ENCODE assay signal across 1 cellular context in the genomic region with DNA sequence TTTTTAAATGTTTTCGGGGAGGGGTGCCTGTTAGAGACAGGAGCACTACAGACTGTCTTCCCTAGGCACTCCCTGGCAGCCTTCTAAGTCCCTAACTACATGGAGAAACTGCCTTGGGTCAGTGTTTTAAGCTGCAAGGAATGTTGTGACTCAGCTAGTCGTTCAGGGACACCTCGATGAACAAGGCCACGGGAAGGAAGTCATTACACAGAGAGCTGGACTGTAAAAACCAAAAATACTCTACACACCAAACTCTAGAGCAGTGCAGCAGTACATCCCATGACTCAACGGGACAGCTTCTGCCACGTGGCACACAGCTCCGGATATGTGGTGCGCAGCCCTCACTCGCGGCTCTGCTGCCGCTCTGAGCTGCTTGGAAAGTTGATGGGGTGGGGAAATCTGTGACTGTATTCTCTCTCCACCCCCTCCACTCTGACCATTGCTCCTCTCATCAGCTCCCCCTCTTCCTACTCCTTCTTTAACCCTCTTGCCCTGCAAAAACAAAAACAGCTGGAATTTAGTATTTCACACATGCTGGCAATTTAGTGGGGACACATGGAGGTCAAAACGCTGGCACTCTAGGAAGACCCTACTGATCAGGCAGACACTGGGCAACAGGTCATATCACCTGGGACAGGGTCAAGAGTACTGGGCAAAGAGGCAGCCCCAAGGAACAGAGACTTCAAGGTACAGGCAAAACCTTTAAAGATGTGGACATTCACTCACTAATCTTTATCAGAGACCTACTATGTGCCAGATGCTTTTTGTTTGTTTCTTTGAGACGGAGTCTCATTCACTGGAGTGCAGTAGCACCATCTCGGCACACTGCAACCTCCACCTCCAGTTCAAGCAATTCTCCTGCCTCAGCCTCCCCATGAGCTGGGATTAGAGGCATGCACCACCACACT.
TF ChIP-seq lines count a peak whose summit lies in the region.

No MANE protein-coding gene starts in this region.

TF ChIP-seq in HepG2, 621 proteins besides CTCF, POLR2A, EP300 and RAD21 (continued from another document and continues in another):
- TF ChIP-seq, protein P1, sequence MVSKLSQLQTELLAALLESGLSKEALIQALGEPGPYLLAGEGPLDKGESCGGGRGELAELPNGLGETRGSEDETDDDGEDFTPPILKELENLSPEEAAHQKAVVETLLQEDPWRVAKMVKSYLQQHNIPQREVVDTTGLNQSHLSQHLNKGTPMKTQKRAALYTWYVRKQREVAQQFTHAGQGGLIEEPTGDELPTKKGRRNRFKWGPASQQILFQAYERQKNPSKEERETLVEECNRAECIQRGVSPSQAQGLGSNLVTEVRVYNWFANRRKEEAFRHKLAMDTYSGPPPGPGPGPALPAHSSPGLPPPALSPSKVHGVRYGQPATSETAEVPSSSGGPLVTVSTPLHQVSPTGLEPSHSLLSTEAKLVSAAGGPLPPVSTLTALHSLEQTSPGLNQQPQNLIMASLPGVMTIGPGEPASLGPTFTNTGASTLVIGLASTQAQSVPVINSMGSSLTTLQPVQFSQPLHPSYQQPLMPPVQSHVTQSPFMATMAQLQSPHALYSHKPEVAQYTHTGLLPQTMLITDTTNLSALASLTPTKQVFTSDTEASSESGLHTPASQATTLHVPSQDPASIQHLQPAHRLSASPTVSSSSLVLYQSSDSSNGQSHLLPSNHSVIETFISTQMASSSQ (IDR thresholded peaks at IDR 0.05; ENCODE audit: low read depth): no peak
- TF ChIP-seq, protein P1 (CRISPR knock-in tag; IDR thresholded peaks at IDR 0.05; ENCODE audit: borderline replicate concordance): 0 out of 2 replicates have a peak, but pooled peaks have one; percentile 19
- TF ChIP-seq PHF5A (CRISPR knock-in tag; IDR thresholded peaks at IDR 0.05; ENCODE audit: low read depth, unreplicated experiment) (no peak), REPIN1 (CRISPR knock-in tag; IDR thresholded peaks at IDR 0.05; ENCODE audit: borderline replicate concordance, low read depth) (no peak), FLYWCH1 (CRISPR knock-in tag; IDR thresholded peaks at IDR 0.05) (no peak), GLI4 (CRISPR knock-in tag; IDR thresholded peaks at IDR 0.05; ENCODE audit: borderline replicate concordance) (peak; percentile 43; the same call in 1 of the 2 replicates), MBNL3 (CRISPR knock-in tag; conservative IDR thresholded peaks at IDR 0.05) (no peak), ZNF660 (CRISPR knock-in tag; IDR thresholded peaks at IDR 0.05; ENCODE audit: borderline replicate concordance, low read depth) (no peak), ZNF652 (CRISPR knock-in tag; IDR thresholded peaks at IDR 0.05; ENCODE audit: borderline replicate concordance, low read depth) (no peak), ZNF589 (CRISPR knock-in tag; conservative IDR thresholded peaks at IDR 0.05) (peak; percentile 62; the same call in 1 of the 2 replicates), HDAC2 (CRISPR knock-in tag; IDR thresholded peaks at IDR 0.05) (peak; percentile 45; the same call in 1 of the 2 replicates), HMG20B (CRISPR knock-in tag; conservative IDR thresholded peaks at IDR 0.05) (no peak), ATF1 (CRISPR knock-in tag; IDR thresholded peaks at IDR 0.05) (no peak), ATM (IDR thresholded peaks at IDR 0.05; ENCODE audit: borderline replicate concordance) (no peak), ZNF3 (CRISPR knock-in tag; IDR thresholded peaks at IDR 0.05) (no peak; the same call in 1 of the 2 replicates), MAFG (CRISPR knock-in tag; IDR thresholded peaks at IDR 0.05) (no peak), ZKSCAN1 (IDR thresholded peaks at IDR 0.05; ENCODE audit: low read length) (peak; percentile 91), GZF1 (CRISPR knock-in tag; IDR thresholded peaks at IDR 0.05) (no peak), ZNF878 (CRISPR knock-in tag; IDR thresholded peaks at IDR 0.05) (no peak), ZNF230 (CRISPR knock-in tag; IDR thresholded peaks at IDR 0.05) (0 out of 2 replicates have a peak, but pooled peaks have one; percentile 78), ZNF275 (CRISPR knock-in tag; IDR thresholded peaks at IDR 0.05; ENCODE audit: borderline replicate concordance) (no peak), ZSCAN9 (CRISPR knock-in tag; IDR thresholded peaks at IDR 0.05; ENCODE audit: borderline replicate concordance) (peak; percentile 90), ZNF558 (CRISPR knock-in tag; IDR thresholded peaks at IDR 0.05; ENCODE audit: borderline replicate concordance) (no peak), KLF6 (CRISPR knock-in tag; IDR thresholded peaks at IDR 0.05) (no peak), ZFP37 (CRISPR knock-in tag; IDR thresholded peaks at IDR 0.05; ENCODE audit: borderline replicate concordance) (peak; percentile 77; the same call in 1 of the 2 replicates), NR2F1 (CRISPR knock-in tag; IDR thresholded peaks at IDR 0.05) (0 out of 4 replicates have a peak, but pooled peaks of 1 of the 2 experiments have one; percentile 3), YEATS2 (CRISPR knock-in tag; IDR thresholded peaks at IDR 0.05; ENCODE audit: borderline replicate concordance) (no peak), RBM39 (IDR thresholded peaks at IDR 0.05; ENCODE audit: low read depth, low read length, poor library complexity, severe bottlenecking) (no peak), ZNF367 (CRISPR knock-in tag; IDR thresholded peaks at IDR 0.05; ENCODE audit: borderline replicate concordance) (no peak), ZNF124 (CRISPR knock-in tag; IDR thresholded peaks at IDR 0.05) (no peak), SRF (IDR thresholded peaks at IDR 0.05; ENCODE audit: low read depth, low read length) (no peak), ZNF546 (CRISPR knock-in tag; conservative IDR thresholded peaks at IDR 0.05) (no peak), ISX (CRISPR knock-in tag; conservative IDR thresholded peaks at IDR 0.05) (no peak; the same call in 1 of the 2 replicates), SIN3A (IDR thresholded peaks at IDR 0.05; ENCODE audit: borderline replicate concordance, low read depth, low read length) (no peak), SALL1 (CRISPR knock-in tag; IDR thresholded peaks at IDR 0.05) (peak; percentile 60), TBL1XR1 (IDR thresholded peaks at IDR 0.05; ENCODE audit: borderline replicate concordance, low read length, partially characterized antibody) (no peak), WIZ (CRISPR knock-in tag; IDR thresholded peaks at IDR 0.05) (peak; percentile 86; the same call in 1 of the 2 replicates), NFIC (IDR thresholded peaks at IDR 0.05; ENCODE audit: low read length) (no peak), SIN3B (IDR thresholded peaks at IDR 0.05; ENCODE audit: low read length) (no peak), ERF (CRISPR knock-in tag; IDR thresholded peaks at IDR 0.05) (peak; percentile 78; the same call in 1 of the 2 replicates)
- TF ChIP-seq, protein P2, sequence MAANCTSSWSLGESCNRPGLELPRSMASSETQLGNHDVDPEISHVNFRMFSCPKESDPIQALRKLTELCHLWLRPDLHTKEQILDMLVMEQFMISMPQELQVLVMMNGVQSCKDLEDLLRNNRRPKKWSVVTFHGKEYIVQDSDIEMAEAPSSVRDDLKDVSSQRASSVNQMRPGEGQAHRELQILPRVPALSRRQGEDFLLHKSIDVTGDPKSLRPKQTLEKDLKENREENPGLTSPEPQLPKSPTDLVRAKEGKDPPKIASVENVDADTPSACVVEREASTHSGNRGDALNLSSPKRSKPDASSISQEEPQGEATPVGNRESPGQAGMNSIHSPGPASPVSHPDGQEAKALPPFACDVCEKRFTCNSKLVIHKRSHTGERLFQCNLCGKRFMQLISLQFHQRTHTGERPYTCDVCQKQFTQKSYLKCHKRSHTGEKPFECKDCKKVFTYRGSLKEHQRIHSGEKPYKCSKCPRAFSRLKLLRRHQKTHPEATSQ (CRISPR knock-in tag; IDR thresholded peaks at IDR 0.05; ENCODE audit: borderline replicate concordance): no peak
- TF ChIP-seq, protein P3, sequence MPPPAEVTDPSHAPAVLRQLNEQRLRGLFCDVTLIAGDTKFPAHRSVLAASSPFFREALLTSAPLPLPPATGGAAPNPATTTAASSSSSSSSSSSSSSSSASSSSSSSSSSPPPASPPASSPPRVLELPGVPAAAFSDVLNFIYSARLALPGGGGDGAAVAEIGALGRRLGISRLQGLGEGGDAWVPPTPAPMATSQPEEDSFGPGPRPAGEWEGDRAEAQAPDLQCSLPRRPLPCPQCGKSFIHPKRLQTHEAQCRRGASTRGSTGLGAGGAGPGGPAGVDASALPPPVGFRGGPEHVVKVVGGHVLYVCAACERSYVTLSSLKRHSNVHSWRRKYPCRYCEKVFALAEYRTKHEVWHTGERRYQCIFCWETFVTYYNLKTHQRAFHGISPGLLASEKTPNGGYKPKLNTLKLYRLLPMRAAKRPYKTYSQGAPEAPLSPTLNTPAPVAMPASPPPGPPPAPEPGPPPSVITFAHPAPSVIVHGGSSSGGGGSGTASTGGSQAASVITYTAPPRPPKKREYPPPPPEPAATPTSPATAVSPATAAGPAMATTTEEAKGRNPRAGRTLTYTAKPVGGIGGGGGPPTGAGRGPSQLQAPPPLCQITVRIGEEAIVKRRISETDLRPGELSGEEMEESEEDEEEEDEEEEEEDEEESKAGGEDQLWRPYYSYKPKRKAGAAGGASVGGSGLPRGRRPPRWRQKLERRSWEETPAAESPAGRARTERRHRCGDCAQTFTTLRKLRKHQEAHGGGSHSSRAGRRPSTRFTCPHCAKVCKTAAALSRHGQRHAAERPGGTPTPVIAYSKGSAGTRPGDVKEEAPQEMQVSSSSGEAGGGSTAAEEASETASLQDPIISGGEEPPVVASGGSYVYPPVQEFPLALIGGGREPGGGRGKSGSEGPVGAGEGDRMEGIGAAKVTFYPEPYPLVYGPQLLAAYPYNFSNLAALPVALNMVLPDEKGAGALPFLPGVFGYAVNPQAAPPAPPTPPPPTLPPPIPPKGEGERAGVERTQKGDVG (CRISPR knock-in tag; IDR thresholded peaks at IDR 0.05; ENCODE audit: borderline replicate concordance): no peak
- TF ChIP-seq, protein P4, sequence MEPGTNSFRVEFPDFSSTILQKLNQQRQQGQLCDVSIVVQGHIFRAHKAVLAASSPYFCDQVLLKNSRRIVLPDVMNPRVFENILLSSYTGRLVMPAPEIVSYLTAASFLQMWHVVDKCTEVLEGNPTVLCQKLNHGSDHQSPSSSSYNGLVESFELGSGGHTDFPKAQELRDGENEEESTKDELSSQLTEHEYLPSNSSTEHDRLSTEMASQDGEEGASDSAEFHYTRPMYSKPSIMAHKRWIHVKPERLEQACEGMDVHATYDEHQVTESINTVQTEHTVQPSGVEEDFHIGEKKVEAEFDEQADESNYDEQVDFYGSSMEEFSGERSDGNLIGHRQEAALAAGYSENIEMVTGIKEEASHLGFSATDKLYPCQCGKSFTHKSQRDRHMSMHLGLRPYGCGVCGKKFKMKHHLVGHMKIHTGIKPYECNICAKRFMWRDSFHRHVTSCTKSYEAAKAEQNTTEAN (CRISPR knock-in tag; conservative IDR thresholded peaks at IDR 0.05): peak; percentile 83; the same call in 1 of the 2 replicates
- TF ChIP-seq, protein P5, sequence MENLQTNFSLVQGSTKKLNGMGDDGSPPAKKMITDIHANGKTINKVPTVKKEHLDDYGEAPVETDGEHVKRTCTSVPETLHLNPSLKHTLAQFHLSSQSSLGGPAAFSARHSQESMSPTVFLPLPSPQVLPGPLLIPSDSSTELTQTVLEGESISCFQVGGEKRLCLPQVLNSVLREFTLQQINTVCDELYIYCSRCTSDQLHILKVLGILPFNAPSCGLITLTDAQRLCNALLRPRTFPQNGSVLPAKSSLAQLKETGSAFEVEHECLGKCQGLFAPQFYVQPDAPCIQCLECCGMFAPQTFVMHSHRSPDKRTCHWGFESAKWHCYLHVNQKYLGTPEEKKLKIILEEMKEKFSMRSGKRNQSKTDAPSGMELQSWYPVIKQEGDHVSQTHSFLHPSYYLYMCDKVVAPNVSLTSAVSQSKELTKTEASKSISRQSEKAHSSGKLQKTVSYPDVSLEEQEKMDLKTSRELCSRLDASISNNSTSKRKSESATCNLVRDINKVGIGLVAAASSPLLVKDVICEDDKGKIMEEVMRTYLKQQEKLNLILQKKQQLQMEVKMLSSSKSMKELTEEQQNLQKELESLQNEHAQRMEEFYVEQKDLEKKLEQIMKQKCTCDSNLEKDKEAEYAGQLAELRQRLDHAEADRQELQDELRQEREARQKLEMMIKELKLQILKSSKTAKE (CRISPR knock-in tag; IDR thresholded peaks at IDR 0.05; ENCODE audit: borderline replicate concordance): 0 out of 2 replicates have a peak, but pooled peaks have one; percentile 41
- TF ChIP-seq, protein P6, sequence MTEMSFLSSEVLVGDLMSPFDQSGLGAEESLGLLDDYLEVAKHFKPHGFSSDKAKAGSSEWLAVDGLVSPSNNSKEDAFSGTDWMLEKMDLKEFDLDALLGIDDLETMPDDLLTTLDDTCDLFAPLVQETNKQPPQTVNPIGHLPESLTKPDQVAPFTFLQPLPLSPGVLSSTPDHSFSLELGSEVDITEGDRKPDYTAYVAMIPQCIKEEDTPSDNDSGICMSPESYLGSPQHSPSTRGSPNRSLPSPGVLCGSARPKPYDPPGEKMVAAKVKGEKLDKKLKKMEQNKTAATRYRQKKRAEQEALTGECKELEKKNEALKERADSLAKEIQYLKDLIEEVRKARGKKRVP (CRISPR knock-in tag; IDR thresholded peaks at IDR 0.05): 0 out of 4 replicates have a peak, but pooled peaks of 1 of the 2 experiments have one; percentile 12
- TF ChIP-seq, protein P7, sequence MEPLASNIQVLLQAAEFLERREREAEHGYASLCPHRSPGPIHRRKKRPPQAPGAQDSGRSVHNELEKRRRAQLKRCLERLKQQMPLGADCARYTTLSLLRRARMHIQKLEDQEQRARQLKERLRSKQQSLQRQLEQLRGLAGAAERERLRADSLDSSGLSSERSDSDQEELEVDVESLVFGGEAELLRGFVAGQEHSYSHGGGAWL (CRISPR knock-in tag; IDR thresholded peaks at IDR 0.05): peak; percentile 92; the same call in 1 of the 2 replicates
